ENCODE assay signal across 9 cellular contexts in the genomic region with DNA sequence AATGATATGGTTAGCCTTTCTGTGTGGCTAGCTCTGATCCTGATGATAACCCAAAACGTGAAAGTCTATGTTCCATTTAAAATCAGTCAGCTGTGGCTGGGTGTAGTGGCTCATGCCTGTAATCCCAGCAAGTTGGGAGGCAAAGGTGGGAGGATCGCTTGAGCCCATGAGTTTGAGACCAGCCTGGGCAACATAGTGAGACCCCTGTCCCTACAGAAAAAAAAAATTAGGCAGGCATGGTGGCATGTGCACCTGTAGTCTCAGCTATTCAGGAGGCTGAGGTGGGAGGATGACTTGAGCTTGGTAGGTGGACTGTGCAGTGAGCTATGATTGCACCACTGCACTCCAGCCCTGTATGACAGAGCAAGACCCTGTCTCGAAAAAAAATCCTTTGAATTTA. TPM values are rescaled to one million over a fixed set of nuclear protein-coding genes. Genes with fewer than 3 reads are reported as not detected.
"Had no signal": no experiment of that assay in that cellular context is flagged by ENCODE, and none has a peak within 500 bp of the region (broad histone marks: within the 10 kb centered on the region; RNA-seq: fewer than 3 reads in every experiment).

No MANE protein-coding gene starts in this region.

- DNase-seq: GM23248, GOT3, H9, HCEC 1CT, HFFc6, IMR-90, KG1 had no signal

- H3K4me3 ChIP-seq: GM23248, K562 had no signal

- H3K27ac ChIP-seq: GM23248 had no signal

- ATAC-seq: K562 had no signal

- H3K9me3 Mint-ChIP-seq: HFFc6 had no signal

- H3K4me3 Mint-ChIP-seq: HFFc6 had no signal

- H3K9ac ChIP-seq: GM23248 had no signal

- H3K27ac Mint-ChIP-seq: H9, HFFc6 had no signal

RNA-seq across cellular contexts. Expression of gene SELENOV, which starts 18.9 kb away (rescaled TPM):
- total RNA-seq: GM23248, HFFc6, HT-29, IMR-90 had no signal
- polyA plus RNA-seq: GM23248, IMR-90 had no signal
